Comparison of ENCODE assay signal across 8 cellular contexts in the genomic region with DNA sequence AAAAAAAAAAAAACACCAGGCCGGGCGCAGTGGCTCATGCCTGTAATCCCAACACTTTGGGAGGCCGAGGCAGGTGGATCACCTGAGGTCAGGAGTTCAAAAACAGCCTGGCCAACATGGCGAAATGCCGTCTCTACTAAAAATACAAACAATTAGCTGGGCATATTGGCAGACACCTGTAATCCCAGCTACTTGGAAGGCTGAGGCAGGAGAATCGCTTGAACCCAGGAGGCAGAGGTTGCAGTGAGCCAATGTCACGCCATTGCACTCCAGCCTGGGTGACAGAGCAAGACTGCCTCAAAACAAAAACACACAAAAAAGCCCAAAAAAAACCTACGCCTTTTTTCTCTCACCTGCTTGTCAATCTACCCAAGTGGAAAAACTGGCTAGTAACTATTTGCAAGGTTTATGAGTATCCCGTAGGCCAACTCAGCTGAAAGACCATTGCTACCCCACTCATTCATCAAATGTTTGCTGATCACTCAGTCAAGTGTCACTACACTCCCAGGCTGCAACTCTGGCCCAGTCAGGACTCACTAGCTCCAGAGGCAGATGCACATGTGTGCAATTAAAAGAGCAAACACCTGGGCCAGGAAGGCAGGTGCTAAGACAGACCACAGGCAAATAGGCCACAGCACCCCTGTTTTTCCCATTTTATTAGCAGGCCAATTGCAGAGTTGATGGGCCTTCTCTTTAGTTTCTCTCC. TPM values are rescaled to one million over a fixed set of nuclear protein-coding genes. Genes with fewer than 3 reads are reported as not detected.
DNase-seq lines count a peak whose midpoint lies in the region; ATAC-seq, FAIRE-seq and TF ChIP-seq lines count a peak whose summit lies in the region.

No MANE protein-coding gene starts in this region.

- TF ChIP-seq CTCF in CD8-positive, alpha-beta T cell (IDR thresholded peaks at IDR 0.05): no peak
- TF ChIP-seq CTCF in cardiac fibroblast (IDR thresholded peaks at IDR 0.05; ENCODE audit: low read depth, low read length): no peak

- no peak overlapping the region for H3K4me3 ChIP-seq in CD8-positive, alpha-beta T cell (ENCODE audit: low read depth, low read length)
- H3K4me3 ChIP-seq in cardiac fibroblast (replicated peaks in 1 of 2; ENCODE audit: low read depth in 2 of 2, low read length in 2 of 2): peak overlapping the region; percentile 79

- no peaks in the 10 kb centered on the region for H3K9me3 ChIP-seq in CD8-positive, alpha-beta T cell (ENCODE audit: low read length)

- DNase-seq in CD8-positive, alpha-beta T cell: no peak
- DNase-seq in NCI-H2081 treated with DMSO at 0.1 percent for 48 hours (lab: John Stamatoyannopoulos, UW) (peak; percentile 32), cardiac fibroblast (ENCODE audit: low read depth in 2 of 2) (no peak), GM12891 (ENCODE audit: insufficient read length, low spot score) (no peak), superior temporal gyrus (ENCODE audit: extremely low spot score) (no peak)
- no peak for DNase-seq in natural killer cell treated with Interleukin-12 subunit alpha and Interleukin-12 subunit beta and Interleukin-15 and Interleukin-18, amount 100 ng/mL, for 72 hours (ENCODE audit: low spot score)

- CTCF ChIA-PET in CD8-positive, alpha-beta T cell (lab: Charles Lee): interaction anchor here (0.8 to 22.8 kb wide), 5 partner anchors 8 to 57 kb away, joined by 3 to 577 read pairs (median 3); no protein-coding TSS in a partner anchor

- no peaks in the 10 kb centered on the region for H3K36me3 ChIP-seq in CD8-positive, alpha-beta T cell (ENCODE audit: insufficient read depth, low read length)

- peak overlapping the region; percentile 87 for H3K4me3 Mint-ChIP-seq in CD8-positive, alpha-beta T cell
- H3K4me3 Mint-ChIP-seq in natural killer cell treated with Interleukin-12 subunit alpha and Interleukin-12 subunit beta and Interleukin-15 and Interleukin-18, amount 100 ng/mL, for 72 hours: peak overlapping the region; percentile 90

- intact Hi-C loops in CD8-positive, alpha-beta T cell (cut with DNase I, micrococcal nuclease): loop anchor here in 1 of 2 experiments (5.0 to 10.0 kb wide), 2 partner anchors 840 to 1502 kb away; partner anchors contain the start of genes PPP1R12B, TMEM183A and UBE2T

- peaks cover 49% of the 10 kb centered on the region for H3K4me1 Mint-ChIP-seq in CD8-positive, alpha-beta T cell (ENCODE audit: low read depth)
- H3K4me1 Mint-ChIP-seq in natural killer cell treated with Interleukin-12 subunit alpha and Interleukin-12 subunit beta and Interleukin-15 and Interleukin-18, amount 100 ng/mL, for 72 hours (ENCODE audit: low read depth in 2 of 2): peaks cover 15 to 22% of the 10 kb centered on the region in 2 donors

- H3K9me3 Mint-ChIP-seq in CD8-positive, alpha-beta T cell: no peaks in the 10 kb centered on the region
- H3K9me3 Mint-ChIP-seq in natural killer cell treated with Interleukin-12 subunit alpha and Interleukin-12 subunit beta and Interleukin-15 and Interleukin-18, amount 100 ng/mL, for 72 hours: no peaks in the 10 kb centered on the region

- no peaks in the 10 kb centered on the region for H3K27me3 ChIP-seq in CD8-positive, alpha-beta T cell (ENCODE audit: insufficient read depth, low read length)

- POLR2A ChIA-PET in CD8-positive, alpha-beta T cell (lab: Charles Lee): no interaction called here

- no peak for FAIRE-seq in GM12891 (lab: Jason Lieb, UNC)

- H3K36me3 Mint-ChIP-seq in CD8-positive, alpha-beta T cell: peaks cover 2% of the 10 kb centered on the region
- no peaks in the 10 kb centered on the region for H3K36me3 Mint-ChIP-seq in natural killer cell treated with Interleukin-12 subunit alpha and Interleukin-12 subunit beta and Interleukin-15 and Interleukin-18, amount 100 ng/mL, for 72 hours

- no peaks in the 10 kb centered on the region for H3K27me3 Mint-ChIP-seq in CD8-positive, alpha-beta T cell (ENCODE audit: low read depth)
- H3K27me3 Mint-ChIP-seq in natural killer cell treated with Interleukin-12 subunit alpha and Interleukin-12 subunit beta and Interleukin-15 and Interleukin-18, amount 100 ng/mL, for 72 hours: no peaks in the 10 kb centered on the region

- TF ChIP-seq POLR2A in GM12891 (IDR thresholded peaks at IDR 0.05; ENCODE audit: low read depth, low read length): no peak

- H3K4me1 ChIP-seq in CD8-positive, alpha-beta T cell (ENCODE audit: insufficient read depth, low read length): peaks cover 26% of the 10 kb centered on the region

- ATAC-seq in CD8-positive, alpha-beta T cell: no peak
- ATAC-seq in natural killer cell treated with Interleukin-12 subunit alpha and Interleukin-12 subunit beta and Interleukin-15 and Interleukin-18, amount 100 ng/mL, for 72 hours: no peak
- ATAC-seq in GM18502 (IDR thresholded peaks at IDR 0.05; ENCODE audit: poor library complexity, unreplicated experiment) (no peak), GM18873 (IDR thresholded peaks at IDR 0.05; ENCODE audit: low FRiP score, unreplicated experiment) (no peak)

- no peak overlapping the region for H3K27ac ChIP-seq in CD8-positive, alpha-beta T cell (ENCODE audit: low read depth, low read length)

- peak overlapping the region; percentile 42 for H3K27ac Mint-ChIP-seq in CD8-positive, alpha-beta T cell
- peak overlapping the region in 1 of 2 donors; percentile 84 for H3K27ac Mint-ChIP-seq in natural killer cell treated with Interleukin-12 subunit alpha and Interleukin-12 subunit beta and Interleukin-15 and Interleukin-18, amount 100 ng/mL, for 72 hours

TF ChIP-seq in GM12891, 5 proteins besides CTCF, POLR2A, EP300 and RAD21:
- TF ChIP-seq SPI1 (IDR thresholded peaks at IDR 0.05; ENCODE audit: low read depth, low read length) (no peak), POLR2AphosphoS5 (IDR thresholded peaks at IDR 0.05; ENCODE audit: low read depth, low read length) (no peak), TAF1 (IDR thresholded peaks at IDR 0.05; ENCODE audit: low read depth, low read length) (no peak), PAX5 (IDR thresholded peaks at IDR 0.05; ENCODE audit: insufficient read depth, low read length, severe bottlenecking) (no peak), POU2F2 (IDR thresholded peaks at IDR 0.05; ENCODE audit: low read depth, low read length) (no peak)

RNA-seq across cellular contexts. Expression of gene CSRP1, which starts 2.0 kb away (rescaled TPM):
- 10 to 100 TPM; 31.6 to 33.9 TPM for total RNA-seq in CD8-positive, alpha-beta T cell
- total RNA-seq in natural killer cell treated with Interleukin-12 subunit alpha and Interleukin-12 subunit beta and Interleukin-15 and Interleukin-18, amount 100 ng/mL, for 72 hours: 10 to 100 TPM; 41.6 to 57.8 TPM
- 21.0 TPM for polyA plus RNA-seq in GM12891 (2012; ENCODE audit: low read depth, missing spikeins)

RNA-seq across cellular contexts. Expression of gene NAV1, which starts 34.0 kb away (rescaled TPM):
- 1 to 10 TPM; 1.6 to 1.8 TPM for total RNA-seq in CD8-positive, alpha-beta T cell
- 1 to 10 TPM in 1 of 2 donors, under 1 TPM in 1; 0.21 to 1.2 TPM for total RNA-seq in natural killer cell treated with Interleukin-12 subunit alpha and Interleukin-12 subunit beta and Interleukin-15 and Interleukin-18, amount 100 ng/mL, for 72 hours
- 0.23 TPM for polyA plus RNA-seq in GM12891 (2012; ENCODE audit: low read depth, missing spikeins)

RNA-seq across cellular contexts. Expression of gene PHLDA3, which starts 36.0 kb away (rescaled TPM):
- total RNA-seq in CD8-positive, alpha-beta T cell: under 1 TPM; 0.33 to 0.44 TPM
- 1 to 10 TPM; 2.7 to 3.3 TPM for total RNA-seq in natural killer cell treated with Interleukin-12 subunit alpha and Interleukin-12 subunit beta and Interleukin-15 and Interleukin-18, amount 100 ng/mL, for 72 hours
- 19.4 TPM for polyA plus RNA-seq in GM12891 (2012; ENCODE audit: low read depth, missing spikeins)
